Comparison of ENCODE assay signal across 13 cellular contexts in the genomic region with DNA sequence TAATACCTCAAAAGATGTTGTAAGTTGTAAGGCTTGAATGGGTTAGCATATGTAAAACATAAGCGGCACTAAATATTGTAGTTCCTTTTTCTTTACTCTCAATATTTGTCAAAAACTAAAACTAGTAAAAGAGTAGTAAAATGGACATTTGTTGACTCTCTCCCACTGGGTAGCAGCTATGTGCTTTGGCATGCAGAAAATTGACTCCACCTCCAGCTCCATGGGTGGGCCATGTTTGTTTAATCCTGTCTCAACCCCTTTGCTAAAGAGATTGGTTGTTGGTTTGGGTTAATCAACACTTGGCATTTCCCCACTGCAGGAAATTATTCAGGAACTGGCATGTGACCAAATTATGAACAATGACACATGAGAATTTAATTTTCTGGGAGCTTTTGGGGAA.
DNase-seq lines count a peak whose midpoint lies in the region; ATAC-seq and TF ChIP-seq lines count a peak whose summit lies in the region.
"Had no signal": no experiment of that assay in that cellular context is flagged by ENCODE, and none has a peak within 500 bp of the region (broad histone marks: within the 10 kb centered on the region; RNA-seq: fewer than 3 reads in every experiment).

No MANE protein-coding gene starts in this region.

- in situ Hi-C loops in Panc1 (cut with HindIII; ENCODE audit: low pct_unique_long_range_greater_than_20kb, low sequenced_read_pairs), result no loop called here

- H3K9me3 ChIP-seq in Panc1 (ENCODE audit: control insufficient read depth, insufficient read depth, low read depth, low read length) (no peaks in the 10 kb centered on the region), ascending aorta (no peaks in the 10 kb centered on the region)

- no peaks in the 10 kb centered on the region for H3K36me3 ChIP-seq in H7 (replicated peaks; ENCODE audit: control insufficient read depth, insufficient read depth, low read length)
- no peaks in the 10 kb centered on the region for H3K36me3 ChIP-seq in Panc1 (ENCODE audit: control insufficient read depth, insufficient read depth, low read length)
- H3K36me3 ChIP-seq in ascending aorta, result no peaks in the 10 kb centered on the region
- H3K36me3 ChIP-seq: brain microvascular endothelial cell had no signal

- CTCF ChIA-PET in Panc1 (lab: Charles Lee), result no interaction called here

- H3K27me3 ChIP-seq in H7 (ENCODE audit: control insufficient read depth, insufficient read depth, low read length), result no peaks in the 10 kb centered on the region
- H3K27me3 ChIP-seq in Panc1 (ENCODE audit: control insufficient read depth, insufficient read depth, low read length), result no peaks in the 10 kb centered on the region
- no peaks in the 10 kb centered on the region for H3K27me3 ChIP-seq in ascending aorta
- H3K27me3 ChIP-seq: brain microvascular endothelial cell had no signal

- H3K4me1 Mint-ChIP-seq in stimulated activated effector memory CD8-positive, alpha-beta T cell treated with anti-CD3 and anti-CD28 coated beads, Interleukin-12 subunit alpha, Interleukin-12 subunit beta, amount 100 ng/mL, for 72 hours, result peaks cover 5% of the 10 kb centered on the region
- H3K4me1 Mint-ChIP-seq: natural killer cell had no signal

- H3K9me3 Mint-ChIP-seq in stimulated activated effector memory CD8-positive, alpha-beta T cell treated with anti-CD3 and anti-CD28 coated beads, Interleukin-12 subunit alpha, Interleukin-12 subunit beta, amount 100 ng/mL, for 72 hours, result peaks cover under 1% of the 10 kb centered on the region

- H3K27ac ChIP-seq in Panc1 (ENCODE audit: low read length), result peak overlapping the region; percentile 8; the same call in 1 of the 2 replicates
- no peak overlapping the region for H3K27ac ChIP-seq in ascending aorta
- H3K27ac ChIP-seq: brain microvascular endothelial cell had no signal

- no TSS peak for BruUV-seq in Panc1 (replicated peaks; lab: Mats Ljungman, UMichigan)

- POLR2A ChIA-PET in Panc1 (lab: Charles Lee), result no interaction called here

- intact Hi-C loops in Panc1 (cut with micrococcal nuclease; ENCODE audit: unreplicated experiment) (no loop called here), ascending aorta (cut with DNase I) (no loop called here)

- ATAC-seq in Panc1, result no peak
- no peak for ATAC-seq in stimulated activated effector memory CD8-positive, alpha-beta T cell treated with anti-CD3 and anti-CD28 coated beads, Interleukin-12 subunit alpha, Interleukin-12 subunit beta, amount 100 ng/mL, for 72 hours
- ATAC-seq: natural killer cell had no signal

- H3K4me3 ChIP-seq in H7 (ENCODE audit: insufficient read depth, low read depth, low read length) (no peak overlapping the region), Panc1 (ENCODE audit: low read depth in 2 of 2, low read length in 2 of 2) (no peak overlapping the region), epithelial cell of esophagus (ENCODE audit: low read length) (no peak overlapping the region), ascending aorta (no peak overlapping the region)

- DNase-seq in H7, result peak; percentile 19
- no peak for DNase-seq in Panc1 (ENCODE audit: low read depth, low spot score)
- DNase-seq in epithelial cell of esophagus (ENCODE audit: low read depth), result peak; percentile 85
- DNase-seq in pulmonary artery endothelial cell (ENCODE audit: low read depth, low spot score), result peak; percentile 46
- no peak for DNase-seq in stimulated activated effector memory CD8-positive, alpha-beta T cell treated with anti-CD3 and anti-CD28 coated beads, Interleukin-12 subunit alpha, Interleukin-12 subunit beta, amount 100 ng/mL, for 72 hours (ENCODE audit: low spot score in 2 of 2)
- no peak for DNase-seq in ascending aorta (ENCODE audit: low spot score in 2 of 2)
- no peak for DNase-seq in stimulated activated naive CD4-positive, alpha-beta T cell treated with Interleukin-2 at 50 U/mL for 16 hours (lab: John Stamatoyannopoulos, UW)
- DNase-seq in DMS79 treated with DMSO at 0.1 percent for 48 hours (lab: John Stamatoyannopoulos, UW), result no peak
- DNase-seq: activated CD4-positive, alpha-beta T cell treated with anti-CD3 and anti-CD28 coated beads, Interleukin-2, amount 50 U/mL, for 4 hours; brain microvascular endothelial cell; natural killer cell; NCI-H2029 had no signal

- no peak for TF ChIP-seq CTCF in Panc1 (IDR thresholded peaks at IDR 0.05)
- no peak for TF ChIP-seq CTCF in epithelial cell of esophagus (IDR thresholded peaks at IDR 0.05; ENCODE audit: insufficient read depth, low read depth, low read length, missing control alignments)
- no peak for TF ChIP-seq CTCF in ascending aorta (IDR thresholded peaks at IDR 0.05)

- H3K4me1 ChIP-seq in Panc1 (ENCODE audit: control insufficient read depth, insufficient read depth, low read length) (no peaks in the 10 kb centered on the region), ascending aorta (no peaks in the 10 kb centered on the region)

- no peaks in the 10 kb centered on the region for H3K36me3 Mint-ChIP-seq in stimulated activated effector memory CD8-positive, alpha-beta T cell treated with anti-CD3 and anti-CD28 coated beads, Interleukin-12 subunit alpha, Interleukin-12 subunit beta, amount 100 ng/mL, for 72 hours
- H3K36me3 Mint-ChIP-seq: natural killer cell had no signal

- no peak overlapping the region for H3K27ac Mint-ChIP-seq in stimulated activated effector memory CD8-positive, alpha-beta T cell treated with anti-CD3 and anti-CD28 coated beads, Interleukin-12 subunit alpha, Interleukin-12 subunit beta, amount 100 ng/mL, for 72 hours
- H3K27ac Mint-ChIP-seq: activated T-helper 2 cell treated with anti-CD3 and anti-CD28 coated beads, Interferon-gamma antibody, Interleukin-2, Interleukin-4, amounts not matched to agents 10 μg/mL and 5 μg/mL and 100 μg/mL, durations not matched to agents 14 hours and 24 hours and 36 hours; natural killer cell had no signal

- no peak overlapping the region for H3K4me3 Mint-ChIP-seq in stimulated activated effector memory CD8-positive, alpha-beta T cell treated with anti-CD3 and anti-CD28 coated beads, Interleukin-12 subunit alpha, Interleukin-12 subunit beta, amount 100 ng/mL, for 72 hours
- H3K4me3 Mint-ChIP-seq: natural killer cell had no signal

Comparison
In these comparisons a context has a peak if more than half of its experiments do, and no peak if none do; other contexts are left out.
1. DNase-seq: peak in H7 (single experiment), epithelial cell of esophagus (single experiment) and pulmonary artery endothelial cell (single experiment); none in Panc1 (single experiment), stimulated activated effector memory CD8-positive, alpha-beta T cell treated with anti-CD3 and anti-CD28 coated beads, Interleukin-12 subunit alpha, Interleukin-12 subunit beta, amount 100 ng/mL, for 72 hours (0 of 2), ascending aorta (0 of 2), stimulated activated naive CD4-positive, alpha-beta T cell treated with Interleukin-2 at 50 U/mL for 16 hours (single experiment) and DMS79 treated with DMSO at 0.1 percent for 48 hours (single experiment).